In the genomic region with DNA sequence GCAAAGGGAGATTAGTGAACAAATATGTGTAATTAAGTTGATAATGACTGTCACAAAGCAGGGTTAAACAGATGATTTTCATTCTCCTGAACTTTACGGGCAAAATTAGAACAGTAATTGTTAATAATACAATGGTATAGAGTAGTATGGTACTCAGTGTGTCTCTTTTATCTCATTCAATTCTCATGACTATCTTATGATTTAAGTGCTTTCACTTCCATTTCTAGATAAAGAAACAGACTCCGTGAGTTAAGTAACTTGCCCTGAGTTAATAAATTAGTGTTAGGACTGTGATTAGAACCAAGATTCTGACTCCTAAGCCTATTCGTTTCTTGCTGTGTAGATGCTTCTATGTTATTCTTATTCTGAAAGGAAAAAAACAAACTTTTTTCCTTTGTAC, we compare ENCODE assay signal across 26 cellular contexts.
"Had no signal": no experiment of that assay in that cellular context is flagged by ENCODE, and none has a peak within 500 bp of the region (broad histone marks: within the 10 kb centered on the region; RNA-seq: fewer than 3 reads in every experiment).

No MANE protein-coding gene starts in this region.

- H3K4me3 Mint-ChIP-seq: activated CD4-positive, alpha-beta memory T cell treated with anti-CD3 and anti-CD28 coated beads for 36 hours; activated CD4-positive, alpha-beta T cell treated with anti-CD3 and anti-CD28 coated beads for 36 hours; activated naive CD8-positive, alpha-beta T cell treated with anti-CD3 and anti-CD28 coated beads for 36 hours; activated T-helper 17 cell treated with anti-CD3 and anti-CD28 coated beads, Interleukin-2, amount 50 U/mL, for 72 hours; endodermal cell; nephron had no signal

- ATAC-seq: activated CD4-positive, alpha-beta T cell treated with anti-CD3 and anti-CD28 coated beads for 36 hours; activated T-helper 17 cell treated with anti-CD3 and anti-CD28 coated beads, Interleukin-2, amount 50 U/mL, for 72 hours; body of pancreas; lower lobe of right lung had no signal

- H3K27ac Mint-ChIP-seq: activated CD4-positive, alpha-beta memory T cell treated with anti-CD3 and anti-CD28 coated beads for 36 hours; activated CD4-positive, alpha-beta T cell treated with anti-CD3 and anti-CD28 coated beads for 36 hours; activated naive CD8-positive, alpha-beta T cell treated with anti-CD3 and anti-CD28 coated beads for 36 hours; activated T-helper 17 cell treated with anti-CD3 and anti-CD28 coated beads, Interleukin-2, amount 50 U/mL, for 72 hours; endodermal cell; nephron had no signal

- H3K4me3 ChIP-seq: body of pancreas, dorsolateral prefrontal cortex, lower lobe of right lung, spleen, tibial artery had no signal

- H3K27me3 ChIP-seq: body of pancreas, dorsolateral prefrontal cortex, spleen, tibial artery had no signal

- H3K4me1 Mint-ChIP-seq: endodermal cell, nephron had no signal

- DNase-seq: activated CD4-positive, alpha-beta memory T cell treated with anti-CD3 and anti-CD28 coated beads for 36 hours; activated CD4-positive, alpha-beta T cell treated with anti-CD3 and anti-CD28 coated beads for 36 hours; activated naive CD4-positive, alpha-beta T cell; activated naive CD8-positive, alpha-beta T cell treated with anti-CD3 and anti-CD28 coated beads for 36 hours; activated T-cell treated with anti-CD3 and anti-CD28 coated beads for 4 hours; amygdala; body of pancreas; caudate nucleus; dorsolateral prefrontal cortex; endodermal cell; foreskin fibroblast; hypothalamus; islet precursor cell; lower lobe of right lung; posterior cingulate gyrus; retina; spleen; stimulated activated naive CD4-positive, alpha-beta T cell treated with Interleukin-2 at 50 U/mL for 16 hours; T-helper 2 cell; tibial artery had no signal

- H3K27ac ChIP-seq: body of pancreas, dorsolateral prefrontal cortex, epithelial cell of prostate, lower lobe of right lung, tibial artery, VCaP had no signal

- H3K9me3 Mint-ChIP-seq: activated naive CD8-positive, alpha-beta T cell treated with anti-CD3 and anti-CD28 coated beads for 36 hours; activated T-helper 17 cell treated with anti-CD3 and anti-CD28 coated beads, Interleukin-2, amount 50 U/mL, for 72 hours had no signal

- FAIRE-seq: colon, urothelium cell line had no signal

- H3K27me3 Mint-ChIP-seq: activated CD4-positive, alpha-beta memory T cell treated with anti-CD3 and anti-CD28 coated beads for 36 hours; activated CD4-positive, alpha-beta T cell treated with anti-CD3 and anti-CD28 coated beads for 36 hours; activated naive CD8-positive, alpha-beta T cell treated with anti-CD3 and anti-CD28 coated beads for 36 hours; activated T-helper 17 cell treated with anti-CD3 and anti-CD28 coated beads, Interleukin-2, amount 50 U/mL, for 72 hours had no signal

- H3K9me3 ChIP-seq: body of pancreas, lower lobe of right lung, tibial artery had no signal

- H3K4me1 ChIP-seq: body of pancreas, lower lobe of right lung had no signal
